Comparison of ENCODE assay signal across 31 cellular contexts in the genomic region with DNA sequence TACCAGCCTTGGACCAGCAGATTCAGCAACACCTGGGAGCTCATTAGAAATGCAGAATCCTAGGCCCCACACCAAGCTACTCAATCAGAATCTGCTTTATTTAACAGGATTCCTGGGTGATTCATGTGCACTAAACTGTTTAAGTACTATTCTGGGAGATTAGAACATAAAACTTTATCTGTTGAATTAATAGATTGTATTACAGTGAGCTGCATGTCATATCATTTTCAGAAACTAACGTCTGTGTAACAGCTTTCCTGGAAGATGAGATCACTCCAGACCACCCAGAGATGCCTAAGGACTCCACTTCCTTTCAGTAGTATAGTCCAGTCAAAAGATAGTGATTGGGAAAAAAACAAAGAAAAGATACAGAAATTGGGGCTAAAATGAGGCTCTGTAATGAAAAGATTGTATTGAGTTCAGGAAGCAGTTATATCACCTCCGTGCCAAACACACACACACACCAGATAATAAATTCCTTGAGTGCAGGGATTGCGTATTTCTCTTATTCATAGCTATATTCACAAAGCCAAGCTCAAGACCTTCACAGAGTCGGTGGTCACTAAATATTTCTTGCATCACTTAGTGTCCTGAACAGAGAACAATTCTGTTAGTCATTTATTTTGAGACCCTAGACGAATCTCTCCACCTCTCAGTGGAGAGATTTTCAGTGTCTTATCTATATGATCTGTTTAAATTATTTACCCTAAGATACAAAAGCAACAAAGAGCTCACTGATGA.
"Had no signal": no experiment of that assay in that cellular context is flagged by ENCODE, and none has a peak within 500 bp of the region (broad histone marks: within the 10 kb centered on the region; RNA-seq: fewer than 3 reads in every experiment).

No MANE protein-coding gene starts in this region.

- H3K4me3 ChIP-seq: Peyer's patch had no signal

- H3K9me3 Mint-ChIP-seq: activated naive CD8-positive, alpha-beta T cell treated with anti-CD3 and anti-CD28 coated beads for 36 hours had no signal

- ATAC-seq: activated CD8-positive, alpha-beta memory T cell treated with anti-CD3 and anti-CD28 coated beads, Interleukin-2, amount 10 ng/mL, durations not matched to agents 7 days and 5 days; PC-3 had no signal

- H3K36me3 Mint-ChIP-seq: activated CD8-positive, alpha-beta memory T cell treated with anti-CD3 and anti-CD28 coated beads, Interleukin-2, amount 10 ng/mL, durations not matched to agents 7 days and 5 days; activated naive CD8-positive, alpha-beta T cell treated with anti-CD3 and anti-CD28 coated beads for 36 hours; brain had no signal

- DNase-seq: activated CD4-positive, alpha-beta memory T cell treated with anti-CD3 and anti-CD28 coated beads, Interleukin-2, amount 10 ng/mL, durations not matched to agents 7 days and 5 days; activated CD4-positive, alpha-beta T cell treated with anti-CD3 and anti-CD28 coated beads for 1 hour; activated CD4-positive, alpha-beta T cell treated with anti-CD3 and anti-CD28 coated beads for 48 hours; activated CD4-positive, CD25-positive, alpha-beta regulatory T cell; activated CD8-positive, alpha-beta memory T cell treated with anti-CD3 and anti-CD28 coated beads for 24 hours; activated CD8-positive, alpha-beta memory T cell treated with anti-CD3 and anti-CD28 coated beads, Interleukin-2, amount 10 ng/mL, durations not matched to agents 7 days and 5 days; activated CD8-positive, alpha-beta memory T cell treated with anti-CD3 and anti-CD28 coated beads, Interleukin-2, amount 50 U/mL, for 48 hours; activated effector memory CD4-positive, alpha-beta T cell treated with Interleukin-2 at 50 U/mL for 16 hours; activated naive CD4-positive, alpha-beta T cell treated with anti-CD3 and anti-CD28 coated beads, Interleukin-2, amount 50 U/mL, for 16 hours; activated naive CD8-positive, alpha-beta T cell treated with anti-CD3 and anti-CD28 coated beads for 36 hours; activated T-cell treated with anti-CD3 and anti-CD28 coated beads, Interleukin-2, amount 50 U/mL, for 48 hours; caudate nucleus; cerebellar nuclear complex; NCI-H1092 treated with DMSO at 0.1 percent for 48 hours; NCI-H1417; NCI-H146; NCI-H187; NCI-H2081; NCI-H2171 treated with DMSO at 0.1 percent for 48 hours; NCI-H2227 treated with DMSO at 0.1 percent for 48 hours; NCI-H524 treated with DMSO at 0.1 percent for 48 hours; NCI-H748 treated with DMSO at 0.1 percent for 48 hours; NK-92 treated with Interleukin-12 subunit alpha and Interleukin-12 subunit beta, amount 100 ng/mL, for 24 hours; PC-3; Peyer's patch; RPMI8226; SHP77 treated with DMSO at 0.1 percent for 48 hours; T1000; WERI-Rb-1 had no signal

- H3K27ac ChIP-seq: Peyer's patch, WERI-Rb-1 had no signal

- FAIRE-seq: bronchial epithelial cell had no signal

- H3K4me1 Mint-ChIP-seq: activated CD4-positive, alpha-beta memory T cell treated with anti-CD3 and anti-CD28 coated beads, Interleukin-2, amount 10 ng/mL, durations not matched to agents 7 days and 5 days; activated CD8-positive, alpha-beta memory T cell treated with anti-CD3 and anti-CD28 coated beads, Interleukin-2, amount 10 ng/mL, durations not matched to agents 7 days and 5 days; activated naive CD8-positive, alpha-beta T cell treated with anti-CD3 and anti-CD28 coated beads for 36 hours had no signal

- H3K36me3 ChIP-seq: Peyer's patch, WERI-Rb-1 had no signal

- H3K27me3 ChIP-seq: Peyer's patch had no signal

- H3K27me3 Mint-ChIP-seq: activated CD4-positive, alpha-beta memory T cell treated with anti-CD3 and anti-CD28 coated beads, Interleukin-2, amount 10 ng/mL, durations not matched to agents 7 days and 5 days; activated CD8-positive, alpha-beta memory T cell treated with anti-CD3 and anti-CD28 coated beads, Interleukin-2, amount 10 ng/mL, durations not matched to agents 7 days and 5 days; brain had no signal

- H3K9me3 ChIP-seq: Peyer's patch had no signal

- H3K27ac Mint-ChIP-seq: activated CD4-positive, alpha-beta memory T cell treated with anti-CD3 and anti-CD28 coated beads, Interleukin-2, amount 10 ng/mL, durations not matched to agents 7 days and 5 days; activated CD8-positive, alpha-beta memory T cell treated with anti-CD3 and anti-CD28 coated beads, Interleukin-2, amount 10 ng/mL, durations not matched to agents 7 days and 5 days; activated naive CD8-positive, alpha-beta T cell treated with anti-CD3 and anti-CD28 coated beads for 36 hours had no signal

- H3K4me3 Mint-ChIP-seq: activated CD4-positive, alpha-beta memory T cell treated with anti-CD3 and anti-CD28 coated beads, Interleukin-2, amount 10 ng/mL, durations not matched to agents 7 days and 5 days; activated CD8-positive, alpha-beta memory T cell treated with anti-CD3 and anti-CD28 coated beads, Interleukin-2, amount 10 ng/mL, durations not matched to agents 7 days and 5 days; activated naive CD8-positive, alpha-beta T cell treated with anti-CD3 and anti-CD28 coated beads for 36 hours; brain had no signal

- H3K4me1 ChIP-seq: Peyer's patch had no signal
